21 cellular contexts compared by ENCODE assay signal in the genomic region with DNA sequence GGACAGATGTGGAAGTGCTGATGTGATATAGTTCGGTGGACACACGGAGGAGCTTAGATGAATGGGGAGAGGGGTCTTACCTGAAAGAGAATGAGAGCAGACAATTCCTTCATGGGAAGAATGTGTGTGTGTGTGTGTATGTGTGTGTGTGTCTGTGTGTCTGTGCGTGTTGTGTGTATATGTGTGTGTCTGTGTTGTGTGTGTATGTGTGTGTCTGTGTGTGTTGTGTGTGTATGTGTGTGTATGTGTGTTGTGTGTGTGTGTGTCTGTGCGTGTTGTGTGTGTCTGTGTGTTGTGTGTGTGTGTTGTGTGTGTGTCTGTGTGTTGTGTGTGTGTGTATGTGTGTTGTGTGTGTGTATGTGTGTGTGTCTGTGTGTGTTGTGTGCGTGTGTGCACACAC.
"Had no signal": no experiment of that assay in that cellular context is flagged by ENCODE, and none has a peak within 500 bp of the region (broad histone marks: within the 10 kb centered on the region; RNA-seq: fewer than 3 reads in every experiment).

No MANE protein-coding gene starts in this region.

- H3K4me3 ChIP-seq: heart right ventricle, ovary, right atrium auricular region, stomach, thoracic aorta, transverse colon had no signal

- ATAC-seq: effector memory CD8-positive, alpha-beta T cell; heart right ventricle; left lobe of liver; naive thymus-derived CD4-positive, alpha-beta T cell had no signal

- FAIRE-seq: colon, frontal cortex, islet of Langerhans, small intestine had no signal

- H3K36me3 ChIP-seq: heart right ventricle, ovary, right atrium auricular region, stomach, thoracic aorta, transverse colon had no signal

- DNase-seq: effector memory CD8-positive, alpha-beta T cell; erythroblast; heart right ventricle; hypothalamus; mammary epithelial cell; naive thymus-derived CD4-positive, alpha-beta T cell; nucleus accumbens; ovary; small intestine; stimulated activated CD4-positive, alpha-beta T cell treated with anti-CD3 and anti-CD28 coated beads, Interleukin-12 subunit alpha, Interleukin-12 subunit beta, amount 100 ng/mL, for 4 hours; stimulated activated naive CD4-positive, alpha-beta T cell; stomach; substantia nigra; transverse colon had no signal

- H3K27ac ChIP-seq: heart right ventricle, ovary, right atrium auricular region, stomach, thoracic aorta, transverse colon had no signal

- H3K9me3 Mint-ChIP-seq: dendritic cell treated with granulocyte-macrophage colony-stimulating factor and Interleukin-4, amounts not matched to agents 40 ng/mL and 50 ng/mL, for 4 days; effector memory CD8-positive, alpha-beta T cell had no signal

- H3K27ac Mint-ChIP-seq: dendritic cell treated with granulocyte-macrophage colony-stimulating factor and Interleukin-4, amounts not matched to agents 40 ng/mL and 50 ng/mL, for 4 days had no signal

- H3K9me3 ChIP-seq: heart right ventricle, ovary, right atrium auricular region, stomach, thoracic aorta, transverse colon had no signal

- H3K4me3 Mint-ChIP-seq: dendritic cell treated with granulocyte-macrophage colony-stimulating factor and Interleukin-4, amounts not matched to agents 40 ng/mL and 50 ng/mL, for 4 days; effector memory CD8-positive, alpha-beta T cell; naive thymus-derived CD4-positive, alpha-beta T cell had no signal

- H3K36me3 Mint-ChIP-seq: naive thymus-derived CD4-positive, alpha-beta T cell had no signal

- H3K27me3 ChIP-seq: ovary had no signal

- H3K4me1 ChIP-seq: heart right ventricle, right atrium auricular region, transverse colon had no signal
